Comparison of ENCODE assay signal across 31 cellular contexts in genomic region chr13:56299650-56300049, GRCh38.
"Had no signal": no experiment of that assay in that cellular context is flagged by ENCODE, and none has a peak within 500 bp of the region (broad histone marks: within the 10 kb centered on the region; RNA-seq: fewer than 3 reads in every experiment).

No MANE protein-coding gene starts in this region.

- H3K27ac ChIP-seq: KMS-11, PC-9, RWPE1, SJCRH30, SK-N-MC had no signal

- H3K4me3 ChIP-seq: MG63, PC-9, SJCRH30, SK-N-MC had no signal

- DNase-seq: Karpas-422, MG63, NCI-H1048, NCI-H1092 treated with DMSO at 0.1 percent for 48 hours, NCI-H1105 treated with DMSO at 0.1 percent for 48 hours, NCI-H1436, NCI-H146, NCI-H1694, NCI-H187, NCI-H1930, NCI-H2029 treated with DMSO at 0.1 percent for 48 hours, NCI-H2081 treated with DMSO at 0.1 percent for 48 hours, NCI-H2107, NCI-H2171, NCI-H226, NCI-H446 treated with DMSO at 0.1 percent for 48 hours, NCI-H510A, NCI-H524, NCI-H526, NCI-H774, PC-9, SHP77, SIG-M5, SJCRH30, T-cell had no signal

- H3K36me3 ChIP-seq: MG63, SJCRH30 had no signal

- H3K27ac Mint-ChIP-seq: T-cell had no signal

- H3K4me1 ChIP-seq: SJCRH30 had no signal

- H3K27me3 ChIP-seq: MG63, SJCRH30 had no signal

- ATAC-seq: Panc1, Right ventricle myocardium inferior, SK-N-SH treated with all-trans-retinoic acid at 6 μM for 48 hours, T-cell had no signal

- H2AFZ ChIP-seq: PC-9 had no signal

- H3K36me3 Mint-ChIP-seq: T-cell had no signal

- H3K9me3 ChIP-seq: MG63, SJCRH30 had no signal

- H3K4me2 ChIP-seq: KMS-11, PC-9 had no signal

- H3K4me3 Mint-ChIP-seq: T-cell had no signal

- H3K4me1 Mint-ChIP-seq: T-cell had no signal

- H3K27me3 Mint-ChIP-seq: T-cell had no signal

- H3K9ac ChIP-seq: KMS-11 had no signal
